Comparison of ENCODE assay signal across 8 cellular contexts in genomic region chr6:35688605-35689322, GRCh38.
A peak's percentile ranks its signal among the peaks of the same experiment; 100 is the strongest.
DNase-seq lines count a peak whose midpoint lies in the region; ATAC-seq and TF ChIP-seq lines count a peak whose summit lies in the region.

TSS of gene FKBP5 (minus strand) at chr6:35688915. CDS start at chr6:35642824, 46,091 bp downstream.

- H3K9me3 Mint-ChIP-seq in nephron, result no peaks in the 10 kb centered on the region
- H3K9me3 Mint-ChIP-seq in stimulated activated naive CD8-positive, alpha-beta T cell treated with anti-CD3 and anti-CD28 coated beads, Interleukin-15, Interleukin-2, amounts not matched to agents 100 ng/mL and 50 ng/mL, for 24 hours, result no peaks in the 10 kb centered on the region

- peak within 1 kb of the TSS; percentile 16 to 73 (median 58) for H3K27ac Mint-ChIP-seq in nephron
- H3K27ac Mint-ChIP-seq in stimulated activated naive CD8-positive, alpha-beta T cell treated with anti-CD3 and anti-CD28 coated beads, Interleukin-15, Interleukin-2, amounts not matched to agents 100 ng/mL and 50 ng/mL, for 24 hours, result peak within 1 kb of the TSS; percentile 95

- peak; percentile 99 for DNase-seq in D341Med (ENCODE audit: low spot score)
- DNase-seq in RKO (ENCODE audit: low spot score), result peak; percentile 90
- DNase-seq in activated T-helper 9 cell treated with anti-CD3 and anti-CD28 coated beads, Interleukin-2, amount 50 U/mL, for 16 hours (ENCODE audit: low read depth), result peak; percentile 85
- DNase-seq in fibroblast of pulmonary artery (ENCODE audit: low read depth), result peak; percentile 89

- no peak within 1 kb of the TSS; the same call in 1 of the 2 replicates for H3K9ac ChIP-seq in HUES48 (ENCODE audit: low read depth, low read length)

- H3K4me3 ChIP-seq in HUES48 (ENCODE audit: low read depth, low read length) (peak within 1 kb of the TSS; percentile 76), fibroblast of pulmonary artery (replicated peaks; ENCODE audit: low read depth, low read length) (peak within 1 kb of the TSS; percentile 84)

- peak within 1 kb of the TSS; percentile 92 to 96 (median 93) for H3K4me3 Mint-ChIP-seq in nephron
- peak within 1 kb of the TSS; percentile 92 for H3K4me3 Mint-ChIP-seq in stimulated activated naive CD8-positive, alpha-beta T cell treated with anti-CD3 and anti-CD28 coated beads, Interleukin-15, Interleukin-2, amounts not matched to agents 100 ng/mL and 50 ng/mL, for 24 hours

- H3K4me1 Mint-ChIP-seq in nephron, result peaks cover 11% of the 10 kb centered on the region
- H3K4me1 Mint-ChIP-seq in stimulated activated naive CD8-positive, alpha-beta T cell treated with anti-CD3 and anti-CD28 coated beads, Interleukin-15, Interleukin-2, amounts not matched to agents 100 ng/mL and 50 ng/mL, for 24 hours (ENCODE audit: low read depth), result peaks cover 25% of the 10 kb centered on the region

- TF ChIP-seq CTCF in fibroblast of pulmonary artery (IDR thresholded peaks at IDR 0.05; ENCODE audit: low read length, missing control alignments) (no peak), nephron (IDR thresholded peaks at IDR 0.05; ENCODE audit: unreplicated experiment in 3 of 3) (no peak)

- peaks cover 8% of the 10 kb centered on the region for H3K4me1 ChIP-seq in HUES48 (ENCODE audit: control insufficient read depth, insufficient read depth, low read length)

- H3K36me3 ChIP-seq in HUES48 (ENCODE audit: control insufficient read depth, insufficient read depth, low read length), result no peaks in the 10 kb centered on the region

- no peaks in the 10 kb centered on the region for H3K9me3 ChIP-seq in HUES48 (ENCODE audit: control insufficient read depth, insufficient read depth, low read length)

- ATAC-seq in GM21367 (IDR thresholded peaks at IDR 0.05; ENCODE audit: unreplicated experiment), result peak; percentile 73

- H3K27me3 Mint-ChIP-seq in nephron (ENCODE audit: low read depth), result peaks cover 4% of the 10 kb centered on the region
- H3K27me3 Mint-ChIP-seq in stimulated activated naive CD8-positive, alpha-beta T cell treated with anti-CD3 and anti-CD28 coated beads, Interleukin-15, Interleukin-2, amounts not matched to agents 100 ng/mL and 50 ng/mL, for 24 hours, result no peaks in the 10 kb centered on the region

- peak within 1 kb of the TSS; percentile 35 for H3K27ac ChIP-seq in HUES48 (ENCODE audit: low read depth, low read length)

- H3K27me3 ChIP-seq in HUES48 (ENCODE audit: control insufficient read depth, insufficient read depth, low read length), result peaks cover 17% of the 10 kb centered on the region

- H3K36me3 Mint-ChIP-seq in nephron (ENCODE audit: low read depth), result no peaks in the 10 kb centered on the region
- H3K36me3 Mint-ChIP-seq in stimulated activated naive CD8-positive, alpha-beta T cell treated with anti-CD3 and anti-CD28 coated beads, Interleukin-15, Interleukin-2, amounts not matched to agents 100 ng/mL and 50 ng/mL, for 24 hours (ENCODE audit: low read depth), result no peaks in the 10 kb centered on the region

Comparison
In these comparisons a context has a peak if more than half of its experiments do, and no peak if none do; other contexts are left out.
1. Peak in every context shown above with its lines: DNase-seq, ATAC-seq, H3K4me3 ChIP-seq and H3K27ac ChIP-seq.